In the genomic region with DNA sequence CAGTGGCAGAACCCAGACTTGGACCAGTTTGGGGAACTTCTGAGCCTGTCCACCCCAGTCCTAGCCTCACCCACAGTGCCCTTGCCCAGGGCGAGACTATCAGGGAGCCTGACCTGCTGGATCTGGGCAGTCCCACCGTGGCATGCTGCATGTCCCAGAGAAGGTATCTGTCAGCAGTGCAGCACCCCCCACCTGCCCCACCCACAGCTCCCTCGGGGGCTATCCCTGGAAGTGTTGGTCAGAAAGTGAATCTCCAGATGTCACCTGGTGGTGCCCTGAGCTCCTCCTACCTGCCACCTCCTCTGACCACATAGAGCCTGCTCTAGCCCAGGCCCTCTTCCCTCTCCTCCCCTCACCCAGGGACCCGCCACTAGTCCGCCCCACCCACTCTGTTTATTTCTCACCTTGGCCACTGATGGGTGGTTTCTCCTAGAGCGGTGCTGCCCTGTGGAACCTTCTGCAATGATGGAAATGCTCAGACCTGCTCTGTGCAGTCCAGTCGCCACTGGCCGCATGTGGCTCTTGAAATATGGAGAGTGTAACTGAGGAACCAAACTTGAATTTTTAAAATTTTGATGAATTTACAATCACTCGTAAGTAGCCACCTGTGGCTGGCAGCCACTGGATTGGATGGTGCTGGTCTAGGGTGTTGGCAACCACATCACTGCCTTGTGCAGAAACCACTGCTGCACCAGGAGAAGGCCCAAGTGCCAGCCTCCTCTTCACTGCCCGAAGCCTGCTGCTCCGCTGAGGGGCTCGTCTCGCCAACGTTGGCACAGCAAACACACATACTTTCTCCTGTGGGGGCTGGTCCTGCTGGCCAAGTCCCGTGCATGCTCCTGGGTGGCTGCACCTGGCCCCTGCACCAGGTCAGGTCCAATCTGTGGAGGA, we compare ENCODE assay signal across 19 cellular contexts. TPM values are rescaled to one million over a fixed set of nuclear protein-coding genes. Genes with fewer than 3 reads are reported as not detected.
DNase-seq lines count a peak whose midpoint lies in the region; ATAC-seq and TF ChIP-seq lines count a peak whose summit lies in the region.
"Had no signal": no experiment of that assay in that cellular context is flagged by ENCODE, and none has a peak within 500 bp of the region (broad histone marks: within the 10 kb centered on the region; RNA-seq: fewer than 3 reads in every experiment).

No MANE protein-coding gene starts in this region.

- no peaks in the 10 kb centered on the region for H3K27me3 Mint-ChIP-seq in chondrocyte (ENCODE audit: low read depth)
- H3K27me3 Mint-ChIP-seq: CD4-positive, CD25-positive, alpha-beta regulatory T cell had no signal

- no peak overlapping the region for H3K4ac ChIP-seq in mesenchymal stem cell (ENCODE audit: low read depth in 1 of 2, low read length in 2 of 2)

- no peak overlapping the region for H3K4me3 ChIP-seq in heart right ventricle
- no peak overlapping the region for H3K4me3 ChIP-seq in mesenchymal stem cell (ENCODE audit: insufficient read depth in 1 of 2, low read depth in 1 of 2, low read length in 2 of 2)
- H3K4me3 ChIP-seq in tibial nerve: no peak overlapping the region

- no peak for TF ChIP-seq POLR2A in tibial nerve (IDR thresholded peaks at IDR 0.05)

- peaks cover 0 to 19% (median 0%) of the 10 kb centered on the region in 11 donors for H3K9me3 ChIP-seq in heart right ventricle
- H3K9me3 ChIP-seq in mesenchymal stem cell (ENCODE audit: control insufficient read depth, low read length): no peaks in the 10 kb centered on the region
- peaks cover 0 to 7% (median 0%) of the 10 kb centered on the region in 4 donors for H3K9me3 ChIP-seq in tibial nerve

- H2AFZ ChIP-seq in mesenchymal stem cell (ENCODE audit: low read depth, low read length): no peak overlapping the region

- no peak for TF ChIP-seq EP300 in tibial nerve (IDR thresholded peaks at IDR 0.05)

- H2AK5ac ChIP-seq in mesenchymal stem cell (ENCODE audit: low read length, severe bottlenecking): no peak overlapping the region

- no peak overlapping the region for H3K4me2 ChIP-seq in mesenchymal stem cell (ENCODE audit: low read length, poor library complexity, severe bottlenecking)
- H3K4me2 ChIP-seq: KMS-11 had no signal

- peaks cover 20% of the 10 kb centered on the region for H3K4me1 Mint-ChIP-seq in chondrocyte (ENCODE audit: low read depth)
- H3K4me1 Mint-ChIP-seq: CD4-positive, CD25-positive, alpha-beta regulatory T cell had no signal

- H3K36me3 ChIP-seq in heart right ventricle (peaks cover 0 to 30% (median 0%) of the 10 kb centered on the region in 9 donors), mesenchymal stem cell (ENCODE audit: control insufficient read depth in 1 of 2, insufficient read depth in 2 of 2, low read depth in 1 of 2, low read length in 2 of 2) (peaks cover 0 to 20% of the 10 kb centered on the region in 2 experiments), tibial nerve (peaks cover 0 to 30% (median 0%) of the 10 kb centered on the region in 3 donors)

- no peak for ATAC-seq in left cardiac atrium
- ATAC-seq in heart right ventricle: no peak
- no peak for ATAC-seq in HG03460 (IDR thresholded peaks at IDR 0.05; ENCODE audit: unreplicated experiment)
- ATAC-seq: PC-3 had no signal

- no peaks in the 10 kb centered on the region for H3K27me3 ChIP-seq in heart right ventricle
- no peaks in the 10 kb centered on the region for H3K27me3 ChIP-seq in mesenchymal stem cell (ENCODE audit: control insufficient read depth in 1 of 2, insufficient read depth in 1 of 2, low read length in 2 of 2)
- no peaks in the 10 kb centered on the region for H3K27me3 ChIP-seq in tibial nerve

- H3K14ac ChIP-seq in mesenchymal stem cell (ENCODE audit: low read length in 2 of 2): no peak overlapping the region

- H3K23ac ChIP-seq in mesenchymal stem cell (ENCODE audit: low read length in 2 of 2): no peak overlapping the region

- no peak overlapping the region for H3K27ac Mint-ChIP-seq in chondrocyte (ENCODE audit: unreplicated experiment)
- H3K27ac Mint-ChIP-seq: CD4-positive, CD25-positive, alpha-beta regulatory T cell had no signal

- peaks cover 9% of the 10 kb centered on the region for H3K36me3 Mint-ChIP-seq in chondrocyte (ENCODE audit: low read depth)

- H3K18ac ChIP-seq in mesenchymal stem cell (ENCODE audit: low read depth in 1 of 2, low read length in 2 of 2): no peak overlapping the region

- no peak for TF ChIP-seq CTCF in heart right ventricle (IDR thresholded peaks at IDR 0.05)
- TF ChIP-seq CTCF in chondrocyte (IDR thresholded peaks at IDR 0.05): no peak
- no peak for TF ChIP-seq CTCF in tibial nerve (IDR thresholded peaks at IDR 0.05)

- H3K27ac ChIP-seq in heart right ventricle (no peak overlapping the region), mesenchymal stem cell (ENCODE audit: low read length, poor library complexity, severe bottlenecking) (no peak overlapping the region), tibial nerve (peak overlapping the region; percentile 15 to 77 (median 42))
- H3K27ac ChIP-seq: KMS-11 had no signal

- H4K91ac ChIP-seq in mesenchymal stem cell (ENCODE audit: low read length): peak overlapping the region; percentile 63

- no peaks in the 10 kb centered on the region for H3K79me1 ChIP-seq in mesenchymal stem cell (replicated peaks; ENCODE audit: low read length, poor library complexity, severe bottlenecking)

- H4K8ac ChIP-seq in mesenchymal stem cell (ENCODE audit: low read length): no peak overlapping the region

- DNase-seq in left cardiac atrium: peak; percentile 17
- no peak for DNase-seq in heart right ventricle
- DNase-seq in chondrocyte (ENCODE audit: low spot score): peak; percentile 81
- no peak for DNase-seq in mesenchymal stem cell
- DNase-seq in tibial nerve (ENCODE audit: low spot score in 2 of 2): no peak
- DNase-seq in COR-L47 (lab: John Stamatoyannopoulos, UW): no peak
- no peak for DNase-seq in activated CD8-positive, alpha-beta memory T cell treated with anti-CD3 and anti-CD28 coated beads, Interleukin-2, amount 50 U/mL, for 4 hours
- DNase-seq: AML-193; Calu3; CD4-positive, CD25-positive, alpha-beta regulatory T cell; DMS79 treated with DMSO at 0.1 percent for 48 hours; H7; NCI-H1105; NCI-H1694 treated with DMSO at 0.1 percent for 48 hours; NCI-H69; PC-3 had no signal

- no peak overlapping the region for H3K9ac ChIP-seq in mesenchymal stem cell (ENCODE audit: low read length)
- H3K9ac ChIP-seq: KMS-11 had no signal

- no peak overlapping the region for H2BK12ac ChIP-seq in mesenchymal stem cell (ENCODE audit: low read length in 2 of 2)

- H2BK120ac ChIP-seq in mesenchymal stem cell (ENCODE audit: low read depth, low read length): no peak overlapping the region

- H3K4me1 ChIP-seq in heart right ventricle: peaks cover 3 to 20% (median 9%) of the 10 kb centered on the region in 9 donors
- peaks cover 2% of the 10 kb centered on the region for H3K4me1 ChIP-seq in mesenchymal stem cell (ENCODE audit: control insufficient read depth, insufficient read depth, low read depth, low read length)
- peaks cover 3 to 67% (median 23%) of the 10 kb centered on the region in 4 donors for H3K4me1 ChIP-seq in tibial nerve

- no peak overlapping the region for H2BK5ac ChIP-seq in mesenchymal stem cell (ENCODE audit: low read depth, low read length, poor library complexity, severe bottlenecking)

- H2BK15ac ChIP-seq in mesenchymal stem cell (ENCODE audit: low read depth, poor library complexity, severe bottlenecking): no peak overlapping the region

- H3K9me3 Mint-ChIP-seq in chondrocyte (ENCODE audit: low read depth): no peaks in the 10 kb centered on the region
- H3K9me3 Mint-ChIP-seq: CD4-positive, CD25-positive, alpha-beta regulatory T cell had no signal

- H3K4me3 Mint-ChIP-seq in chondrocyte (ENCODE audit: unreplicated experiment): no peak overlapping the region
- H3K4me3 Mint-ChIP-seq: CD4-positive, CD25-positive, alpha-beta regulatory T cell had no signal

- intact Hi-C loops in left cardiac atrium (cut with DNase I) (no loop called here), heart right ventricle (cut with DNase I) (no loop called here)

- WGBS in heart right ventricle, 2 donors: 90 to 91% methylated on average over 15 of the region's 15 CpGs
- WGBS in mesenchymal stem cell: 93% methylated on average over 15 of the region's 15 CpGs
- 87 to 95% methylated on average over 6 to 15 of the region's 15 CpGs for WGBS in tibial nerve, 2 donors

RNA-seq across cellular contexts. Expression of a gene that starts 13.1 kb away (rescaled TPM):
- total RNA-seq in left cardiac atrium (10 to 100 TPM; 27.6 to 36.0 TPM), heart right ventricle (10 to 100 TPM; 26.6 to 46.0 (median 33.7) TPM), chondrocyte (10.7 to 16.5 TPM (median 15.2 TPM) in 3 replicates), tibial nerve (10 to 100 TPM; 20.9 to 25.1 (median 23.9) TPM)
- 10 to 100 TPM; 15.9 to 21.7 TPM for polyA plus RNA-seq in heart right ventricle
- polyA plus RNA-seq in mesenchymal stem cell (2013, experiment 1 of 2): 7.0 TPM
- polyA plus RNA-seq in mesenchymal stem cell (2013, experiment 2 of 2): 9.6 TPM

RNA-seq across cellular contexts. Expression of a gene that starts 55.7 kb away (rescaled TPM):
- total RNA-seq in left cardiac atrium (100 to 1,000 TPM; 178 to 256 TPM), heart right ventricle (10 to 100 TPM; 35.4 to 78.9 (median 47.0) TPM), chondrocyte (284 to 413 TPM (median 394 TPM) in 3 replicates), tibial nerve (100 to 1,000 TPM; 185 to 445 (median 240) TPM)
- polyA plus RNA-seq in heart right ventricle: 10 to 100 TPM; 20.7 to 55.9 TPM
- 39.0 TPM for polyA plus RNA-seq in mesenchymal stem cell (2013, experiment 1 of 2)
- 37.8 TPM for polyA plus RNA-seq in mesenchymal stem cell (2013, experiment 2 of 2)
- total RNA-seq: Calu3; CD4-positive, CD25-positive, alpha-beta regulatory T cell; MCF 10A had no signal
- polyA plus RNA-seq: CD4-positive, CD25-positive, alpha-beta regulatory T cell had no signal

Comparison
In these comparisons a context has a peak if more than half of its experiments do, and no peak if none do; other contexts are left out.
1. DNase-seq: peak in left cardiac atrium (single experiment) and chondrocyte (single experiment); none in heart right ventricle (0 of 2), mesenchymal stem cell (single experiment), tibial nerve (0 of 2), COR-L47 (single experiment) and activated CD8-positive, alpha-beta memory T cell treated with anti-CD3 and anti-CD28 coated beads, Interleukin-2, amount 50 U/mL, for 4 hours (single experiment).
2. H3K27ac ChIP-seq: peak in tibial nerve (4 of 4); none in heart right ventricle (0 of 10) and mesenchymal stem cell (single experiment).